In the genomic region with DNA sequence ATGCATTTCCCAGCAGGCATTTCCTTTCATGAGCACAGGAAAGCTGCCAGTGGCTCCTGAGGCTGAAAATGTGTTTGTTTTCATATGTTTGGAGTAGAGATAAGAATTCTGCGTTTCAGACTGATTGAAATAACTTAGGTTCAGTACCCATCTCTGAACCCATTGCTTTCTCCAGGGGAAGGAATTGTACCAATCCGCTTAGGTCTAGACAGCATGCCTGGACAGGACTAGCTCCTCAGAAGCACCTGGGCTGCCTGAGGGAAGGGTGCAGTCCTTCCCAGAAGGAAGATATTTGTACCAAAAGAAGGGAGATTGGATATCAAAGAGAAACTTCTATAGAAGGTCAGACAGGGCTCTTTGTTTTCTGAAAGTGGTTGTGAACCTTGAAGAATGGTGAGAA, we compare ENCODE assay signal across 15 cellular contexts.
DNase-seq lines count a peak whose midpoint lies in the region; ATAC-seq and TF ChIP-seq lines count a peak whose summit lies in the region.
"Had no signal": no experiment of that assay in that cellular context is flagged by ENCODE, and none has a peak within 500 bp of the region (broad histone marks: within the 10 kb centered on the region; RNA-seq: fewer than 3 reads in every experiment).

No MANE protein-coding gene starts in this region.

- TF ChIP-seq CTCF in GM23338 (conservative IDR thresholded peaks at IDR 0.05; ENCODE audit: low read depth in 2 of 2): no peak
- no peak for TF ChIP-seq CTCF in RWPE2 (IDR thresholded peaks at IDR 0.05; ENCODE audit: poor library complexity, severe bottlenecking)
- TF ChIP-seq CTCF in mesothelial cell of epicardium (IDR thresholded peaks at IDR 0.05; ENCODE audit: unreplicated experiment): no peak
- no peak for TF ChIP-seq CTCF in stomach (IDR thresholded peaks at IDR 0.05)

- peaks cover 4% of the 10 kb centered on the region; the same call in 1 of the 2 replicates for H3K9me2 ChIP-seq in GM23338 (ENCODE audit: insufficient read depth)

- H3K4me1 ChIP-seq in GM23338 (ENCODE audit: insufficient read depth) (peaks cover 10% of the 10 kb centered on the region), RWPE2 (ENCODE audit: insufficient read depth, poor library complexity, severe bottlenecking) (no peaks in the 10 kb centered on the region), stomach (peaks cover 0 to 9% (median 0%) of the 10 kb centered on the region in 4 donors)

- H3K4me3 ChIP-seq in GM23338 (no peak overlapping the region), RWPE2 (ENCODE audit: severe bottlenecking) (no peak overlapping the region), stomach (no peak overlapping the region)
- H3K4me3 ChIP-seq: BLaER1 treated with 17β-estradiol and CSF1 and Interleukin-3, amounts not matched to agents 10 nM and 100 nM; HAP-1 had no signal

- H3K9me3 Mint-ChIP-seq in GM23338 (no peaks in the 10 kb centered on the region), mesothelial cell of epicardium (no peaks in the 10 kb centered on the region)
- H3K9me3 Mint-ChIP-seq: HFFc6 had no signal

- H3K4me1 Mint-ChIP-seq in GM23338 (peaks cover 23% of the 10 kb centered on the region), mesothelial cell of epicardium (peaks cover 64% of the 10 kb centered on the region)
- H3K4me1 Mint-ChIP-seq: CD4-positive, CD25-positive, alpha-beta regulatory T cell had no signal

- H3K9me3 ChIP-seq in RWPE2 (ENCODE audit: severe bottlenecking): no peaks in the 10 kb centered on the region
- H3K9me3 ChIP-seq in stomach: no peaks in the 10 kb centered on the region
- H3K9me3 ChIP-seq: BLaER1 treated with 17β-estradiol and CSF1 and Interleukin-3, amounts not matched to agents 10 nM and 100 nM; HAP-1 had no signal

- H3K27ac ChIP-seq in GM23338 (ENCODE audit: low read depth): no peak overlapping the region
- H3K27ac ChIP-seq in RWPE2 (ENCODE audit: poor library complexity, severe bottlenecking): no peak overlapping the region
- H3K27ac ChIP-seq in stomach: no peak overlapping the region
- H3K27ac ChIP-seq: BLaER1 treated with 17β-estradiol and CSF1 and Interleukin-3, amounts not matched to agents 10 nM and 100 nM had no signal

- TF ChIP-seq EP300 in stomach (IDR thresholded peaks at IDR 0.05): no peak

- ATAC-seq in GM23338 (no peak), RWPE2 (ENCODE audit: low read depth) (peak; percentile 54; the same call in 2 of the 3 replicates), esophagus mucosa (peak; percentile 62)

- no peaks in the 10 kb centered on the region for H3K79me2 ChIP-seq in GM23338 (replicated peaks; ENCODE audit: insufficient read depth)

- H3K27ac Mint-ChIP-seq in GM23338 (peak overlapping the region; percentile 32), mesothelial cell of epicardium (peak overlapping the region; percentile 70)
- H3K27ac Mint-ChIP-seq: CD4-positive, CD25-positive, alpha-beta regulatory T cell had no signal

- H3K4me3 Mint-ChIP-seq in GM23338 (no peak overlapping the region), mesothelial cell of epicardium (no peak overlapping the region)
- H3K4me3 Mint-ChIP-seq: CD4-positive, CD25-positive, alpha-beta regulatory T cell; HFFc6 had no signal

- no peaks in the 10 kb centered on the region for H3K36me3 ChIP-seq in GM23338 (ENCODE audit: insufficient read depth)
- no peaks in the 10 kb centered on the region for H3K36me3 ChIP-seq in RWPE2 (ENCODE audit: low read depth)
- H3K36me3 ChIP-seq in stomach: no peaks in the 10 kb centered on the region
- H3K36me3 ChIP-seq: BLaER1 treated with 17β-estradiol and CSF1 and Interleukin-3, amounts not matched to agents 10 nM and 100 nM; HAP-1 had no signal

- TF ChIP-seq POLR2A in stomach (IDR thresholded peaks at IDR 0.05): no peak

- H3K27me3 ChIP-seq in GM23338 (ENCODE audit: insufficient read depth): no peaks in the 10 kb centered on the region
- H3K27me3 ChIP-seq in RWPE2 (ENCODE audit: insufficient read depth, poor library complexity, severe bottlenecking): no peaks in the 10 kb centered on the region
- H3K27me3 ChIP-seq in stomach: no peaks in the 10 kb centered on the region
- H3K27me3 ChIP-seq: BLaER1 treated with 17β-estradiol and CSF1 and Interleukin-3, amounts not matched to agents 10 nM and 100 nM had no signal

- no peaks in the 10 kb centered on the region for H3K36me3 Mint-ChIP-seq in GM23338 (ENCODE audit: low read depth)
- no peaks in the 10 kb centered on the region for H3K36me3 Mint-ChIP-seq in mesothelial cell of epicardium
- H3K36me3 Mint-ChIP-seq: CD4-positive, CD25-positive, alpha-beta regulatory T cell had no signal

- no peaks in the 10 kb centered on the region for H3F3A ChIP-seq in GM23338 (replicated peaks; ENCODE audit: low read depth)

- 43 to 58% (median 50%) methylated on average over 2 of the region's 2 CpGs for WGBS in stomach, 5 donors

- intact Hi-C loops in stomach (cut with DNase I; ENCODE audit: low total_unique reads): no loop called here

- no peak overlapping the region for H2AFZ ChIP-seq in GM23338

- H3K27me3 Mint-ChIP-seq in GM23338 (ENCODE audit: insufficient read depth, low read depth, poor library complexity): peaks cover 4% of the 10 kb centered on the region
- H3K27me3 Mint-ChIP-seq in mesothelial cell of epicardium (ENCODE audit: low read depth): no peaks in the 10 kb centered on the region

- peak overlapping the region; percentile 23; the same call in 1 of the 2 replicates for H3K4me2 ChIP-seq in GM23338
- H3K4me2 ChIP-seq: BLaER1 treated with 17β-estradiol and CSF1 and Interleukin-3, amounts not matched to agents 10 nM and 100 nM had no signal

- DNase-seq in GM23338 (ENCODE audit: low spot score): no peak
- DNase-seq in RWPE2 (ENCODE audit: low spot score): no peak
- DNase-seq in mesothelial cell of epicardium (ENCODE audit: low spot score in 2 of 2, unreplicated experiment in 2 of 2): no peak
- DNase-seq in putamen (ENCODE audit: low spot score): no peak
- no peak for DNase-seq in stomach
- no peak for DNase-seq in DMS53 treated with DMSO at 0.1 percent for 48 hours (lab: John Stamatoyannopoulos, UW; ENCODE audit: unreplicated experiment)
- DNase-seq: ACHN; CD4-positive, CD25-positive, alpha-beta regulatory T cell; DMS79; EL; GDM1; HFFc6 had no signal

- H4K20me1 ChIP-seq in GM23338 (replicated peaks; ENCODE audit: insufficient read depth): no peaks in the 10 kb centered on the region
- H4K20me1 ChIP-seq: BLaER1 treated with 17β-estradiol and CSF1 and Interleukin-3, amounts not matched to agents 10 nM and 100 nM had no signal

TF ChIP-seq in GM23338, 12 proteins besides CTCF, POLR2A, EP300 and RAD21 (continues in another document):
- no peak for TF ChIP-seq ZNF114 (CRISPR knock-in tag; IDR thresholded peaks at IDR 0.05)
- no peak for TF ChIP-seq EZH2 (IDR thresholded peaks at IDR 0.05; ENCODE audit: low read depth, unreplicated experiment)
- TF ChIP-seq STAT1 (IDR thresholded peaks at IDR 0.05; ENCODE audit: unreplicated experiment): no peak
- no peak for TF ChIP-seq CREB1 (CRISPR knock-in tag; IDR thresholded peaks at IDR 0.05; ENCODE audit: low read depth)
- TF ChIP-seq POLR2AphosphoS5 (IDR thresholded peaks at IDR 0.05; ENCODE audit: low read depth): no peak
- TF ChIP-seq JUNB (IDR thresholded peaks at IDR 0.05; ENCODE audit: unreplicated experiment): no peak
